12 cellular contexts compared by ENCODE assay signal in the genomic region with DNA sequence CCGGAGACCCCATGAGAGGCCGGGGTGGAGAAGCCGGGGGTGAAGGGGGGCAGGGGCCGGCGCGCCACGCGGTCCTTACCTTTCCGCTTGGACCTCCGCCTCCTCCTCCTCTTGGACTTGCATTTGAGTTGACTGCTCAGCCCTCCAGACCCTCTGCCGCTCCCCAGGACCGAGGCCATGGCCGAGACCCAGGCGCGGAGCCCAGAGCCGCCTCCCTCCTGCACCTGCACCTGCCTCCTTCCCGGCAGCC. TPM values are rescaled to one million over a fixed set of nuclear protein-coding genes. Genes with fewer than 3 reads are reported as not detected.
DNase-seq lines count a peak whose midpoint lies in the region; ATAC-seq, FAIRE-seq and TF ChIP-seq lines count a peak whose summit lies in the region.
"Had no signal": no experiment of that assay in that cellular context is flagged by ENCODE, and none has a peak within 500 bp of the region (broad histone marks: within the 10 kb centered on the region; RNA-seq: fewer than 3 reads in every experiment).

No MANE protein-coding gene starts in this region.

- H3K4me1 Mint-ChIP-seq in progenitor cell of endocrine pancreas (ENCODE audit: low read depth): peaks cover 9% of the 10 kb centered on the region
- peaks cover 6% of the 10 kb centered on the region for H3K4me1 Mint-ChIP-seq in activated CD4-positive, alpha-beta memory T cell treated with anti-CD3 and anti-CD28 coated beads for 36 hours (ENCODE audit: low read depth)

- POLR2A ChIA-PET in activated CD4-positive, alpha-beta memory T cell treated with anti-CD3 and anti-CD28 coated beads for 36 hours (lab: Charles Lee): no interaction called here

- H3K27ac Mint-ChIP-seq in progenitor cell of endocrine pancreas: no peak overlapping the region
- no peak overlapping the region for H3K27ac Mint-ChIP-seq in activated CD4-positive, alpha-beta memory T cell treated with anti-CD3 and anti-CD28 coated beads for 36 hours

- no peak overlapping the region for H3K9ac ChIP-seq in HUES6 (ENCODE audit: low read length)

- CTCF ChIA-PET in activated CD4-positive, alpha-beta memory T cell treated with anti-CD3 and anti-CD28 coated beads for 36 hours (lab: Charles Lee): no interaction called here

- WGBS in esophagus muscularis mucosa: 0% methylated on average over 5 of the region's 17 CpGs

- H3K27ac ChIP-seq in HUES6 (ENCODE audit: low read depth, low read length): no peak overlapping the region
- no peak overlapping the region for H3K27ac ChIP-seq in esophagus muscularis mucosa (replicated peaks in 1 of 4)
- H3K27ac ChIP-seq: foreskin keratinocyte, uterus had no signal

- H3K27me3 ChIP-seq in HUES6 (ENCODE audit: control insufficient read depth, insufficient read depth, low read length) (peaks cover 95% of the 10 kb centered on the region), esophagus muscularis mucosa (peaks cover 6 to 91% (median 23%) of the 10 kb centered on the region in 4 donors)

- peak overlapping the region; percentile 61 for H3K4me3 ChIP-seq in HUES6 (ENCODE audit: low read depth, low read length)
- peak overlapping the region; percentile 11 to 45 (median 32) for H3K4me3 ChIP-seq in esophagus muscularis mucosa
- H3K4me3 ChIP-seq: uterus had no signal

- H3K9me3 ChIP-seq in HUES6 (ENCODE audit: control insufficient read depth, insufficient read depth, low read depth, low read length): no peaks in the 10 kb centered on the region
- H3K9me3 ChIP-seq in esophagus muscularis mucosa: no peaks in the 10 kb centered on the region
- H3K9me3 ChIP-seq: uterus had no signal

- no peak for TF ChIP-seq EP300 in esophagus muscularis mucosa (IDR thresholded peaks at IDR 0.05)

- DNase-seq in esophagus muscularis mucosa (ENCODE audit: extremely low spot score) (no peak), progenitor cell of endocrine pancreas (ENCODE audit: low spot score, unreplicated experiment) (no peak), NCI-H2107 treated with DMSO at 0.1 percent for 48 hours (lab: John Stamatoyannopoulos, UW; ENCODE audit: unreplicated experiment) (no peak), sciatic nerve (ENCODE audit: low spot score) (no peak), RCC 7860 (ENCODE audit: low spot score) (no peak)
- DNase-seq in activated CD4-positive, alpha-beta memory T cell treated with anti-CD3 and anti-CD28 coated beads for 36 hours: no peak
- DNase-seq: Calu3, NCI-H446, uterus had no signal

- intact Hi-C loops in esophagus muscularis mucosa (cut with DNase I) (no loop called here), sciatic nerve (cut with DNase I) (no loop called here)
- intact Hi-C loops in activated CD4-positive, alpha-beta memory T cell treated with anti-CD3 and anti-CD28 coated beads for 36 hours (cut with micrococcal nuclease): no loop called here

- H3K36me3 ChIP-seq in HUES6 (ENCODE audit: control insufficient read depth, insufficient read depth, low read length): no peaks in the 10 kb centered on the region
- no peaks in the 10 kb centered on the region for H3K36me3 ChIP-seq in esophagus muscularis mucosa
- H3K36me3 ChIP-seq: uterus had no signal

- no peak for TF ChIP-seq POLR2A in esophagus muscularis mucosa (IDR thresholded peaks at IDR 0.05; ENCODE audit: low read depth)

- FAIRE-seq in RCC 7860 (lab: Jason Lieb, UNC): no peak

- H3K9me3 Mint-ChIP-seq in progenitor cell of endocrine pancreas (ENCODE audit: low read depth): no peaks in the 10 kb centered on the region
- no peaks in the 10 kb centered on the region for H3K9me3 Mint-ChIP-seq in activated CD4-positive, alpha-beta memory T cell treated with anti-CD3 and anti-CD28 coated beads for 36 hours

- H3K4me3 Mint-ChIP-seq in progenitor cell of endocrine pancreas (ENCODE audit: low read depth): peak overlapping the region; percentile 79
- H3K4me3 Mint-ChIP-seq in activated CD4-positive, alpha-beta memory T cell treated with anti-CD3 and anti-CD28 coated beads for 36 hours: no peak overlapping the region

- H3K4me1 ChIP-seq in HUES6 (ENCODE audit: control insufficient read depth, insufficient read depth, low read length) (no peaks in the 10 kb centered on the region; the same call in 1 of the 2 replicates), esophagus muscularis mucosa (peaks cover 11 to 18% (median 15%) of the 10 kb centered on the region in 4 donors)
- H3K4me1 ChIP-seq: foreskin keratinocyte had no signal

- TF ChIP-seq CTCF in esophagus muscularis mucosa (IDR thresholded peaks at IDR 0.05): no peak
- no peak for TF ChIP-seq CTCF in progenitor cell of endocrine pancreas (IDR thresholded peaks at IDR 0.05; ENCODE audit: unreplicated experiment)

- H3K36me3 Mint-ChIP-seq in progenitor cell of endocrine pancreas (ENCODE audit: insufficient read depth): no peaks in the 10 kb centered on the region
- H3K36me3 Mint-ChIP-seq in activated CD4-positive, alpha-beta memory T cell treated with anti-CD3 and anti-CD28 coated beads for 36 hours: no peaks in the 10 kb centered on the region

- ATAC-seq in GM18498 (IDR thresholded peaks at IDR 0.05; ENCODE audit: unreplicated experiment): peak; percentile 24
- no peak for ATAC-seq in sciatic nerve

- H3K27me3 Mint-ChIP-seq in progenitor cell of endocrine pancreas: peaks cover 86% of the 10 kb centered on the region
- H3K27me3 Mint-ChIP-seq in activated CD4-positive, alpha-beta memory T cell treated with anti-CD3 and anti-CD28 coated beads for 36 hours: peaks cover 68% of the 10 kb centered on the region

RNA-seq across cellular contexts. Expression of gene ADARB2, which starts 0.4 kb away (rescaled TPM):
- total RNA-seq in esophagus muscularis mucosa (1 to 10 TPM; 2.3 to 3.7 (median 2.6) TPM), progenitor cell of endocrine pancreas (1.3 and 1.5 TPM in 2 replicates), sciatic nerve (1.9 TPM)
- total RNA-seq in activated CD4-positive, alpha-beta memory T cell treated with anti-CD3 and anti-CD28 coated beads for 36 hours: 1 to 10 TPM; 2.2 TPM
- total RNA-seq: Calu3, foreskin keratinocyte had no signal
